Comparison of ENCODE assay signal across 8 cellular contexts in the genomic region with DNA sequence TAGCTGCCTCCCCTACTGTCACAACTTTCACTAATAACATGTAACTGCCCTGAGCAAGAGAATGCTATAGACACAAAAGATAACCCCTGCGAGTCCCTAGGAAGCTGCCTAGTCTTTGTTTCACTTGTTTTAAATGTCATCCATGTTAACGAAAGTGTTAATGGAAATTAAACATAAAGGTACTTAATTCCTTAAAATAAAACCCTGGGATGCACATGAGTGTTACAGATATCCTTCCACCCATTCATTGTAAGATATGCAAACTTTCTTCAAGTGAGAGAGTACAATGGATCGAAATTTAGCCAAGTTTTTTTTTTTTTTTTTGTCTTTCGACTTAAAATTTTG. TPM values are rescaled to one million over a fixed set of nuclear protein-coding genes. Genes with fewer than 3 reads are reported as not detected.
A peak's percentile ranks its signal among the peaks of the same experiment; 100 is the strongest.
DNase-seq lines count a peak whose midpoint lies in the region; ATAC-seq and TF ChIP-seq lines count a peak whose summit lies in the region.

No MANE protein-coding gene starts in this region.

- H3K4me1 ChIP-seq in GM23338 (ENCODE audit: insufficient read depth) (peaks cover 38% of the 10 kb centered on the region), hepatocyte (ENCODE audit: insufficient read depth) (no peaks in the 10 kb centered on the region), skeletal muscle tissue (ENCODE audit: control insufficient read depth in 3 of 3, insufficient read depth in 3 of 3, low read length in 3 of 3) (peaks cover 2 to 16% (median 3%) of the 10 kb centered on the region in 3 donors)

- no peak for TF ChIP-seq CTCF in GM23338 (conservative IDR thresholded peaks at IDR 0.05; ENCODE audit: low read depth in 2 of 2)
- TF ChIP-seq CTCF in WERI-Rb-1 (IDR thresholded peaks at IDR 0.05; ENCODE audit: low read depth, low read length), result no peak
- no peak for TF ChIP-seq CTCF in hepatocyte (IDR thresholded peaks at IDR 0.05; ENCODE audit: poor library complexity)

- no peaks in the 10 kb centered on the region for H3K36me3 ChIP-seq in GM23338 (ENCODE audit: insufficient read depth)
- no peaks in the 10 kb centered on the region for H3K36me3 ChIP-seq in WERI-Rb-1
- no peaks in the 10 kb centered on the region for H3K36me3 ChIP-seq in hepatocyte (replicated peaks; ENCODE audit: insufficient read depth, low read depth)
- H3K36me3 ChIP-seq in skeletal muscle tissue (ENCODE audit: control insufficient read depth in 3 of 3, insufficient read depth in 3 of 3, low read length in 3 of 3), result no peaks in the 10 kb centered on the region

- H3F3A ChIP-seq in GM23338 (replicated peaks; ENCODE audit: low read depth), result no peaks in the 10 kb centered on the region

- H3K9me3 Mint-ChIP-seq in GM23338, result no peaks in the 10 kb centered on the region

- peaks cover 12% of the 10 kb centered on the region for H3K27me3 Mint-ChIP-seq in GM23338 (ENCODE audit: insufficient read depth, low read depth, poor library complexity)

- peaks cover 12% of the 10 kb centered on the region for H3K27me3 ChIP-seq in GM23338 (ENCODE audit: insufficient read depth)
- no peaks in the 10 kb centered on the region for H3K27me3 ChIP-seq in WERI-Rb-1 (ENCODE audit: insufficient read depth, low read depth, severe bottlenecking)
- no peaks in the 10 kb centered on the region for H3K27me3 ChIP-seq in hepatocyte
- H3K27me3 ChIP-seq in skeletal muscle tissue (ENCODE audit: control insufficient read depth in 3 of 3, insufficient read depth in 3 of 3, low read length in 3 of 3), result no peaks in the 10 kb centered on the region

- H3K9ac ChIP-seq in skeletal muscle tissue (ENCODE audit: low read depth in 1 of 3, low read length in 3 of 3), result peak overlapping the region; percentile 77 to 85 (median 83)

- H4K20me1 ChIP-seq in GM23338 (replicated peaks; ENCODE audit: insufficient read depth), result no peaks in the 10 kb centered on the region; the same call in 1 of the 2 replicates
- peaks cover 7% of the 10 kb centered on the region for H4K20me1 ChIP-seq in hepatocyte (ENCODE audit: insufficient read depth, poor library complexity, severe bottlenecking)

- H2AFZ ChIP-seq in GM23338, result no peak overlapping the region
- peak overlapping the region; percentile 93 for H2AFZ ChIP-seq in hepatocyte

- peaks cover 59% of the 10 kb centered on the region for H3K4me1 Mint-ChIP-seq in GM23338

- H3K4me2 ChIP-seq in GM23338 (peak overlapping the region; percentile 89), hepatocyte (peak overlapping the region; percentile 90)

- H3K9me3 ChIP-seq in WERI-Rb-1 (ENCODE audit: severe bottlenecking) (no peaks in the 10 kb centered on the region), hepatocyte (ENCODE audit: low read depth) (no peaks in the 10 kb centered on the region), skeletal muscle tissue (ENCODE audit: control insufficient read depth in 3 of 3, low read length in 3 of 3) (no peaks in the 10 kb centered on the region)

- DNase-seq in GM23338 (ENCODE audit: low spot score), result no peak
- DNase-seq in WERI-Rb-1, result no peak
- no peak for DNase-seq in hepatocyte (ENCODE audit: low spot score)
- no peak for DNase-seq in NCI-H510A (lab: John Stamatoyannopoulos, UW)
- no peak for DNase-seq in NOMO-1 (lab: John Stamatoyannopoulos, UW; ENCODE audit: unreplicated experiment in 2 of 2)
- no peak for DNase-seq in GM19238 (ENCODE audit: insufficient read length, low spot score)
- no peak for DNase-seq in NCI-H446 treated with DMSO at 0.1 percent for 48 hours (lab: John Stamatoyannopoulos, UW)

- WGBS in hepatocyte (ENCODE audit: low lambda C conversion rate, missing lambda C conversion rate), result 26% methylated on average over 4 of the region's 4 CpGs

- H3K4me3 ChIP-seq in GM23338 (peak overlapping the region; percentile 79), WERI-Rb-1 (ENCODE audit: low read depth, low read length) (peak overlapping the region; percentile 91), hepatocyte (peak overlapping the region; percentile 88), skeletal muscle tissue (ENCODE audit: low read length in 3 of 3) (peak overlapping the region; percentile 71 to 87 (median 83))

- no peak overlapping the region for H3K27ac ChIP-seq in GM23338 (ENCODE audit: low read depth)
- no peak overlapping the region for H3K27ac ChIP-seq in WERI-Rb-1
- H3K27ac ChIP-seq in hepatocyte, result peak overlapping the region; percentile 87
- no peak overlapping the region for H3K27ac ChIP-seq in skeletal muscle tissue (ENCODE audit: low read depth, low read length)

- no peak for ATAC-seq in GM23338

- no peaks in the 10 kb centered on the region; the same call in 1 of the 3 replicates for H3K36me3 Mint-ChIP-seq in GM23338 (ENCODE audit: low read depth)

- peaks cover 55% of the 10 kb centered on the region for H3K79me2 ChIP-seq in GM23338 (replicated peaks; ENCODE audit: insufficient read depth)
- peaks cover 52% of the 10 kb centered on the region for H3K79me2 ChIP-seq in hepatocyte

- peak overlapping the region; percentile 95 for H3K4me3 Mint-ChIP-seq in GM23338

- H3K9me2 ChIP-seq in GM23338 (ENCODE audit: insufficient read depth) (no peaks in the 10 kb centered on the region), hepatocyte (replicated peaks; ENCODE audit: insufficient read depth) (no peaks in the 10 kb centered on the region)

- H3K27ac Mint-ChIP-seq in GM23338, result no peak overlapping the region

TF ChIP-seq in GM23338, 12 proteins besides CTCF, POLR2A, EP300 and RAD21 (continues in another document):
- TF ChIP-seq STAT1 (IDR thresholded peaks at IDR 0.05; ENCODE audit: unreplicated experiment) (no peak), NANOG (IDR thresholded peaks at IDR 0.05; ENCODE audit: borderline replicate concordance) (no peak), ETS1 (IDR thresholded peaks at IDR 0.05) (no peak), CREB1 (CRISPR knock-in tag; IDR thresholded peaks at IDR 0.05; ENCODE audit: low read depth) (no peak), JUNB (IDR thresholded peaks at IDR 0.05; ENCODE audit: unreplicated experiment) (no peak), ZNF331 (CRISPR knock-in tag; IDR thresholded peaks at IDR 0.05; ENCODE audit: low read depth) (no peak), REST (IDR thresholded peaks at IDR 0.05; ENCODE audit: unreplicated experiment) (no peak), EZH2phosphoT487 (IDR thresholded peaks at IDR 0.05; ENCODE audit: unreplicated experiment) (no peak), EZH2 (IDR thresholded peaks at IDR 0.05; ENCODE audit: low read depth, unreplicated experiment) (no peak), ZNF114 (CRISPR knock-in tag; IDR thresholded peaks at IDR 0.05) (no peak), POLR2AphosphoS5 (IDR thresholded peaks at IDR 0.05; ENCODE audit: low read depth) (no peak)

RNA-seq across cellular contexts. Expression of gene CDK14, which starts 1.4 kb away (rescaled TPM):
- total RNA-seq in GM23338 (2014; rRNA removed; shearing (Covaris generic)), result 24.0 and 25.9 TPM in 2 replicates
- 10.1 and 11.2 TPM in 2 replicates for polyA plus RNA-seq in GM23338 (2016; fragmentation: Nextera tagmentation; extraction: Ambion mirVana)
- total RNA-seq in hepatocyte, result 20.7 and 23.5 TPM in 2 replicates
- 8.6 and 15.2 TPM in 2 replicates for polyA plus RNA-seq in hepatocyte
- total RNA-seq in skeletal muscle tissue, result 25.1 TPM
